In genomic region chr2:126635281-126635680, GRCh38 we compare ENCODE assay signal across 19 cellular contexts. TPM values are rescaled to one million over a fixed set of nuclear protein-coding genes. Genes with fewer than 3 reads are reported as not detected.
DNase-seq lines count a peak whose midpoint lies in the region; ATAC-seq and TF ChIP-seq lines count a peak whose summit lies in the region.
"Had no signal": no experiment of that assay in that cellular context is flagged by ENCODE, and none has a peak within 500 bp of the region (broad histone marks: within the 10 kb centered on the region; RNA-seq: fewer than 3 reads in every experiment).

No MANE protein-coding gene starts in this region.

- peak; percentile 49 for DNase-seq in GM04503 (ENCODE audit: low read depth)
- peak; percentile 50 for DNase-seq in T1000 (lab: John Stamatoyannopoulos, UW)
- peak; percentile 56 for DNase-seq in fibroblast of the conjunctiva (ENCODE audit: low read depth)
- DNase-seq in psoas muscle, result no peak
- no peak for DNase-seq in activated CD4-positive, alpha-beta memory T cell treated with anti-CD3 and anti-CD28 coated beads for 36 hours
- no peak for DNase-seq in GM10248 (ENCODE audit: extremely low spot score)
- DNase-seq: DMS53; dorsolateral prefrontal cortex; KBM-7; stimulated activated naive CD4-positive, alpha-beta T cell; T-helper 1 cell had no signal

- POLR2A ChIA-PET in activated CD4-positive, alpha-beta memory T cell treated with anti-CD3 and anti-CD28 coated beads for 36 hours (lab: Charles Lee), result no interaction called here
- POLR2A ChIA-PET in GM10248 (lab: Yijun Ruan, JAX), result no interaction called here

- no peak for TF ChIP-seq CTCF in psoas muscle (IDR thresholded peaks at IDR 0.05)
- no peak for TF ChIP-seq CTCF in GM10248 (IDR thresholded peaks at IDR 0.05; ENCODE audit: control extremely low read depth, extremely low read depth, low read depth, missing control alignments)

- H3K9me3 Mint-ChIP-seq in activated CD4-positive, alpha-beta memory T cell treated with anti-CD3 and anti-CD28 coated beads for 36 hours, result no peaks in the 10 kb centered on the region
- H3K9me3 Mint-ChIP-seq: WTC11 had no signal

- H3K4me3 ChIP-seq in psoas muscle, result no peak overlapping the region
- H3K4me3 ChIP-seq: ascending aorta, dorsolateral prefrontal cortex, ovary had no signal

- H3K27ac ChIP-seq in psoas muscle, result no peak overlapping the region
- H3K27ac ChIP-seq: ascending aorta, dorsolateral prefrontal cortex, HL-60, ovary had no signal

- H3K27ac Mint-ChIP-seq in activated CD4-positive, alpha-beta memory T cell treated with anti-CD3 and anti-CD28 coated beads for 36 hours, result no peak overlapping the region
- H3K27ac Mint-ChIP-seq: type B pancreatic cell, WTC11 had no signal

- no peaks in the 10 kb centered on the region for H3K27me3 ChIP-seq in psoas muscle (ENCODE audit: insufficient read depth in 3 of 3, low read length in 2 of 3)
- H3K27me3 ChIP-seq: ascending aorta, dorsolateral prefrontal cortex, ovary had no signal

- H3K4me3 Mint-ChIP-seq in activated CD4-positive, alpha-beta memory T cell treated with anti-CD3 and anti-CD28 coated beads for 36 hours, result no peak overlapping the region
- H3K4me3 Mint-ChIP-seq: type B pancreatic cell, WTC11 had no signal

- CTCF ChIA-PET in activated CD4-positive, alpha-beta memory T cell treated with anti-CD3 and anti-CD28 coated beads for 36 hours (lab: Charles Lee), result interaction anchor here (0.8 to 2.2 kb wide), 2 partner anchors 107 to 142 kb away, joined by 3 to 8 read pairs; no protein-coding TSS in a partner anchor
- CTCF ChIA-PET in GM10248 (lab: Yijun Ruan, JAX), result interaction anchor here (1.0 to 1.9 kb wide), 8 partner anchors 8 to 107 kb away, joined by 3 to 8 read pairs (median 5); no protein-coding TSS in a partner anchor

- H3K4me1 Mint-ChIP-seq in activated CD4-positive, alpha-beta memory T cell treated with anti-CD3 and anti-CD28 coated beads for 36 hours (ENCODE audit: low read depth), result no peaks in the 10 kb centered on the region
- H3K4me1 Mint-ChIP-seq: WTC11 had no signal

- no peaks in the 10 kb centered on the region for H3K36me3 ChIP-seq in psoas muscle (ENCODE audit: insufficient read depth in 1 of 2, low read depth in 1 of 2)
- H3K36me3 ChIP-seq: ascending aorta, ovary had no signal

- ATAC-seq in psoas muscle (peak in 3 of 4 donors; percentile 63 to 72 (median 67)), HG03045 (IDR thresholded peaks at IDR 0.05; ENCODE audit: unreplicated experiment) (no peak), GM19463 (IDR thresholded peaks at IDR 0.05; ENCODE audit: unreplicated experiment) (no peak)
- ATAC-seq: esophagus mucosa, WTC11 had no signal

- H3K27me3 Mint-ChIP-seq in activated CD4-positive, alpha-beta memory T cell treated with anti-CD3 and anti-CD28 coated beads for 36 hours, result peaks cover 3% of the 10 kb centered on the region

- no peaks in the 10 kb centered on the region for H3K9me3 ChIP-seq in psoas muscle
- H3K9me3 ChIP-seq: ascending aorta, ovary had no signal

- no peaks in the 10 kb centered on the region for H3K36me3 Mint-ChIP-seq in activated CD4-positive, alpha-beta memory T cell treated with anti-CD3 and anti-CD28 coated beads for 36 hours
- H3K36me3 Mint-ChIP-seq: type B pancreatic cell, WTC11 had no signal

- WGBS in psoas muscle, 3 donors, result 37 to 69% (median 43%) methylated on average over 1 of the region's 1 CpG

- H3K4me1 ChIP-seq in psoas muscle, result peaks cover 10% of the 10 kb centered on the region

- intact Hi-C loops in psoas muscle (cut with DNase I), result loop anchor here in 1 of 2 donors (10.0 kb wide), 1 partner anchor 100 kb away; no protein-coding TSS in a partner anchor
- intact Hi-C loops in activated CD4-positive, alpha-beta memory T cell treated with anti-CD3 and anti-CD28 coated beads for 36 hours (cut with micrococcal nuclease), result no loop called here

RNA-seq across cellular contexts. Expression of gene GYPC, which starts 20.7 kb away (rescaled TPM):
- total RNA-seq in psoas muscle, result 10 to 100 TPM; 53.4 to 92.7 (median 63.3) TPM
- polyA plus RNA-seq in psoas muscle, result 100 to 1,000 TPM in 2 of 3 donors, 10 to 100 TPM in 1; 93.2 to 144 (median 114) TPM
- 100 to 1,000 TPM; 123 TPM for total RNA-seq in activated CD4-positive, alpha-beta memory T cell treated with anti-CD3 and anti-CD28 coated beads for 36 hours

Comparison
In these comparisons a context has a peak if more than half of its experiments do, and no peak if none do; other contexts are left out.
1. DNase-seq: peak in GM04503 (single experiment), T1000 (single experiment) and fibroblast of the conjunctiva (single experiment); none in psoas muscle (0 of 2), activated CD4-positive, alpha-beta memory T cell treated with anti-CD3 and anti-CD28 coated beads for 36 hours (single experiment) and GM10248 (single experiment).
2. ATAC-seq: peak in psoas muscle (3 of 4); none in HG03045 (single experiment) and GM19463 (single experiment).